8 cellular contexts compared by ENCODE assay signal in the genomic region with DNA sequence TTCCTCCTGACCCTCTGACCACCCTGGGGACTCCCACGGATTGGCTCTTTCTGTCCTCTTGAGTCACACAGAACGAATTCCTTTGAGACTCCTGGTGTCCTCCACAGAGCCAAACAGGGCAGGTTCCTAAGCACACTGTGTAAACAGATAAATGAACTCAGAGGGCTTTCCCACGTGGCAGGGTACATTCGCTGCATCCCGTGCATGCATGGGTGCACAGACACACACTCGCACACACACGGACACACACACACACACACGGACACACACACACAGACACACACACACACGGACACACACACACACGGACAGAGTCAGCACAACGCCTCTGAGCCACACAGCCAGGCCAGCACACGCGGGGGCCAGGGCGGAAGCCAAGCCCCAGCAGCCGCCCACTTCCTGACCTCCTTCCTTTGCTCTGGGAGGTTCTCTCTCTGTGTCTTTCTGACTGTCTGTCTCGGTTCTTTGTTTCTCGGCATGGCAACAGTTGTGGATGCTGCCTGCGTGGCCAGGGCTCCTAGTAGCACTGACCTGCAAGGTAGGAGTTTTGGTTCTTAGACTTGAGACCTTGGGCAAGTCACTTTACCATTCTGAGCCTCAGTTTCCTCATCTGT. TPM values are rescaled to one million over a fixed set of nuclear protein-coding genes. Genes with fewer than 3 reads are reported as not detected.
DNase-seq lines count a peak whose midpoint lies in the region; ATAC-seq and TF ChIP-seq lines count a peak whose summit lies in the region.

No MANE protein-coding gene starts in this region.

- H3K27ac ChIP-seq in gastrocnemius medialis: peak overlapping the region; percentile 40 to 76 (median 66)

- peaks cover 5% of the 10 kb centered on the region for H3K27me3 Mint-ChIP-seq in glutamatergic neuron (ENCODE audit: unreplicated experiment)

- intact Hi-C loops in gastrocnemius medialis (cut with DNase I; ENCODE audit: low total_unique reads): no loop called here

- H3K4me1 Mint-ChIP-seq in glutamatergic neuron (ENCODE audit: low read depth, unreplicated experiment): peaks cover 16% of the 10 kb centered on the region

- H3K4me3 Mint-ChIP-seq in glutamatergic neuron (ENCODE audit: unreplicated experiment): peak overlapping the region; percentile 80

- H3K4me3 ChIP-seq in gastrocnemius medialis: peak overlapping the region; percentile 46 to 65 (median 52)

- TF ChIP-seq POLR2A in GM15510 (IDR thresholded peaks at IDR 0.05; ENCODE audit: borderline replicate concordance, extremely low read depth, insufficient read length): peak; percentile 72
- no peak for TF ChIP-seq POLR2A in gastrocnemius medialis (IDR thresholded peaks at IDR 0.05)

- peaks cover 9% of the 10 kb centered on the region for H3K36me3 Mint-ChIP-seq in glutamatergic neuron (ENCODE audit: unreplicated experiment)

- peak overlapping the region; percentile 87 for H3K27ac Mint-ChIP-seq in glutamatergic neuron (ENCODE audit: unreplicated experiment)

- in situ Hi-C loops in gastrocnemius medialis (cut with MboI; ENCODE audit: low sequenced_read_pairs in 4 of 4): no loop called here

- H3K9me3 Mint-ChIP-seq in glutamatergic neuron (ENCODE audit: unreplicated experiment): peaks cover 9% of the 10 kb centered on the region

- H3K27me3 ChIP-seq in gastrocnemius medialis: peaks cover 0 to 7% (median 0%) of the 10 kb centered on the region in 3 donors

- peaks cover 0 to 5% of the 10 kb centered on the region in 2 donors for H3K4me1 ChIP-seq in gastrocnemius medialis

- peak; percentile 33 for DNase-seq in NCI-H526 treated with DMSO at 0.1 percent for 48 hours (lab: John Stamatoyannopoulos, UW)
- DNase-seq in activated T-cell treated with anti-CD3 and anti-CD28 coated beads, Interleukin-2, amount 50 U/mL, for 1 hour: peak; percentile 61
- no peak for DNase-seq in glutamatergic neuron
- peak in 1 of 2 donors; percentile 25 for DNase-seq in gastrocnemius medialis
- DNase-seq in SHP77 treated with DMSO at 0.1 percent for 48 hours (lab: John Stamatoyannopoulos, UW): no peak
- DNase-seq in NCI-H2029 treated with DMSO at 0.1 percent for 48 hours (lab: John Stamatoyannopoulos, UW): no peak

- ATAC-seq in HG02623 (IDR thresholded peaks at IDR 0.05; ENCODE audit: unreplicated experiment) (peak; percentile 52), gastrocnemius medialis (peak; percentile 20 to 34)

- no peaks in the 10 kb centered on the region for H3K9me3 ChIP-seq in gastrocnemius medialis

- no peaks in the 10 kb centered on the region for H3K36me3 ChIP-seq in gastrocnemius medialis

- TF ChIP-seq CTCF in glutamatergic neuron (IDR thresholded peaks at IDR 0.05; ENCODE audit: partially characterized antibody, unreplicated experiment) (no peak), gastrocnemius medialis (IDR thresholded peaks at IDR 0.05 in 4 of 5, conservative IDR thresholded peaks at IDR 0.05 in 1 of 5) (no peak)

RNA-seq across cellular contexts. Expression of a gene that starts 0.7 kb away (rescaled TPM):
- total RNA-seq in glutamatergic neuron (ENCODE audit: unreplicated experiment) (4.5 TPM), gastrocnemius medialis (1 to 10 TPM in 2 of 4 donors, under 1 TPM in 2; 0.47 to 1.7 (median 1.1) TPM)

Comparison
In these comparisons a context has a peak if more than half of its experiments do, and no peak if none do; other contexts are left out.
1. DNase-seq: peak in NCI-H526 treated with DMSO at 0.1 percent for 48 hours (single experiment) and activated T-cell treated with anti-CD3 and anti-CD28 coated beads, Interleukin-2, amount 50 U/mL, for 1 hour (single experiment); none in glutamatergic neuron (single experiment), SHP77 treated with DMSO at 0.1 percent for 48 hours (single experiment) and NCI-H2029 treated with DMSO at 0.1 percent for 48 hours (single experiment).